ENCODE assay signal across 28 cellular contexts in genomic region chr5:51838459-51839253, GRCh38.
A peak's percentile ranks its signal among the peaks of the same experiment; 100 is the strongest.
DNase-seq lines count a peak whose midpoint lies in the region; ATAC-seq and TF ChIP-seq lines count a peak whose summit lies in the region.
"Had no signal": no experiment of that assay in that cellular context is flagged by ENCODE, and none has a peak within 500 bp of the region (broad histone marks: within the 10 kb centered on the region; RNA-seq: fewer than 3 reads in every experiment).

No MANE protein-coding gene starts in this region.

- no peak overlapping the region for H3K4me3 ChIP-seq in smooth muscle cell
- H3K4me3 ChIP-seq: A549, GM12878, PC-9, SJCRH30 had no signal

- H3F3A ChIP-seq in smooth muscle cell (ENCODE audit: low read depth) = no peaks in the 10 kb centered on the region

- H3K4me3 Mint-ChIP-seq in CD4-positive, alpha-beta T cell = no peak overlapping the region
- H3K4me3 Mint-ChIP-seq: CD8-positive, alpha-beta T cell; H9 had no signal

- no peak for TF ChIP-seq CTCF in smooth muscle cell (IDR thresholded peaks at IDR 0.05; ENCODE audit: borderline replicate concordance, insufficient read depth, poor library complexity, severe bottlenecking)
- no peak for TF ChIP-seq CTCF in CD4-positive, alpha-beta T cell (IDR thresholded peaks at IDR 0.05)

- H3K79me2 ChIP-seq in smooth muscle cell (ENCODE audit: low read depth) = no peaks in the 10 kb centered on the region

- no peaks in the 10 kb centered on the region for H3K9me3 ChIP-seq in smooth muscle cell (replicated peaks; ENCODE audit: low read depth)
- H3K9me3 ChIP-seq in CD4-positive, alpha-beta T cell (ENCODE audit: control insufficient read depth, low read length) = no peaks in the 10 kb centered on the region
- H3K9me3 ChIP-seq: A549, Caco-2, SJCRH30 had no signal

- H3K4me1 Mint-ChIP-seq in CD4-positive, alpha-beta T cell (ENCODE audit: low read depth) = no peaks in the 10 kb centered on the region
- H3K4me1 Mint-ChIP-seq: H9 had no signal

- intact Hi-C loops in CD4-positive, alpha-beta T cell (cut with DNase I, micrococcal nuclease) = no loop called here

- H3K27ac ChIP-seq in smooth muscle cell (ENCODE audit: low read depth) = no peak overlapping the region
- no peak overlapping the region for H3K27ac ChIP-seq in CD4-positive, alpha-beta T cell (ENCODE audit: low read depth, low read length)
- H3K27ac ChIP-seq: A549, PC-9, SJCRH30 had no signal

- no peak overlapping the region for H3K27ac Mint-ChIP-seq in CD4-positive, alpha-beta T cell
- H3K27ac Mint-ChIP-seq: CD8-positive, alpha-beta T cell; H9 had no signal

- no peaks in the 10 kb centered on the region for H3K4me1 ChIP-seq in smooth muscle cell (ENCODE audit: low read depth)
- H3K4me1 ChIP-seq: A549, Caco-2, SJCRH30 had no signal

- ATAC-seq in HG03025 (IDR thresholded peaks at IDR 0.05; ENCODE audit: low FRiP score, unreplicated experiment) = no peak
- no peak for ATAC-seq in CD4-positive, alpha-beta T cell (ENCODE audit: poor library complexity)
- ATAC-seq: A549; CD8-positive, alpha-beta T cell; GM12878; Right ventricle myocardium inferior had no signal

- 35% methylated on average over 6 of the region's 6 CpGs for WGBS in smooth muscle cell (ENCODE audit: low lambda C conversion rate)

- H3K9me3 Mint-ChIP-seq in CD4-positive, alpha-beta T cell = no peaks in the 10 kb centered on the region

- no peaks in the 10 kb centered on the region for H3K36me3 ChIP-seq in smooth muscle cell (ENCODE audit: low read depth)
- H3K36me3 ChIP-seq: SJCRH30 had no signal

- CTCF ChIA-PET in CD4-positive, alpha-beta T cell (lab: Charles Lee) = no interaction called here

- H3K4me2 ChIP-seq in smooth muscle cell = no peak overlapping the region
- H3K4me2 ChIP-seq: A549, PC-9 had no signal

- no peaks in the 10 kb centered on the region for H3K27me3 ChIP-seq in smooth muscle cell (ENCODE audit: low read depth)
- H3K27me3 ChIP-seq in CD4-positive, alpha-beta T cell (ENCODE audit: control insufficient read depth, insufficient read depth, low read length) = no peaks in the 10 kb centered on the region

- no peaks in the 10 kb centered on the region for H3K27me3 Mint-ChIP-seq in CD4-positive, alpha-beta T cell

- H2AFZ ChIP-seq in smooth muscle cell (ENCODE audit: low read depth) = peak overlapping the region; percentile 44
- H2AFZ ChIP-seq: PC-9 had no signal

- H3K36me3 Mint-ChIP-seq in CD4-positive, alpha-beta T cell (ENCODE audit: low read depth) = no peaks in the 10 kb centered on the region
- H3K36me3 Mint-ChIP-seq: CD8-positive, alpha-beta T cell had no signal

- H4K20me1 ChIP-seq in smooth muscle cell (ENCODE audit: low read depth) = no peaks in the 10 kb centered on the region

- DNase-seq in HT-29 (ENCODE audit: low spot score) = peak; percentile 74
- peak; percentile 34 for DNase-seq in NCI-H69 (lab: John Stamatoyannopoulos, UW)
- DNase-seq in islet precursor cell = peak; percentile 54
- no peak for DNase-seq in smooth muscle cell (lab: John Stamatoyannopoulos, UW; ENCODE audit: unreplicated experiment)
- DNase-seq in A172 (ENCODE audit: low spot score) = no peak
- DNase-seq in CD4-positive, alpha-beta T cell = no peak
- DNase-seq: AML-193; C1 segment of cervical spinal cord; Caco-2; CD8-positive, alpha-beta T cell; DMS79; EL; GDM1; H9; IMR-90; KG1; NCI-H1048; NCI-H1694; NCI-H2029 treated with DMSO at 0.1 percent for 48 hours; NCI-H2171 treated with DMSO at 0.1 percent for 48 hours; NCI-H446; NCI-H524 treated with DMSO at 0.1 percent for 48 hours; PC-9; SJCRH30 had no signal

- POLR2A ChIA-PET in CD4-positive, alpha-beta T cell (lab: Charles Lee) = no interaction called here

- H3K9ac ChIP-seq in smooth muscle cell (ENCODE audit: low read depth) = no peak overlapping the region

Comparison
In these comparisons a context has a peak if more than half of its experiments do, and no peak if none do; other contexts are left out.
1. DNase-seq: peak in HT-29 (single experiment), NCI-H69 (single experiment) and islet precursor cell (single experiment); none in smooth muscle cell (single experiment), A172 (single experiment) and CD4-positive, alpha-beta T cell (0 of 10).